Comparison of ENCODE assay signal across 8 cellular contexts in genomic region chr21:15735931-15736330, GRCh38. TPM values are rescaled to one million over a fixed set of nuclear protein-coding genes. Genes with fewer than 3 reads are reported as not detected.
DNase-seq lines count a peak whose midpoint lies in the region; ATAC-seq and TF ChIP-seq lines count a peak whose summit lies in the region.
"Not testable (repeated sequence)": the region's sequence is repeated elsewhere in the genome, so short reads cannot be mapped to it uniquely, and the experiment has no call there.

No MANE protein-coding gene starts in this region.

- not testable (repeated sequence) for H2AFZ ChIP-seq in fibroblast of lung (ENCODE audit: low read length)

- H3K4me2 ChIP-seq in fibroblast of lung (ENCODE audit: extremely low read depth, insufficient read depth, low read length), result peak overlapping the region; percentile 49

- peaks cover 16% of the 10 kb centered on the region for H3K36me3 Mint-ChIP-seq in CD4-positive, alpha-beta T cell (ENCODE audit: low read depth)
- not testable (repeated sequence) for H3K36me3 Mint-ChIP-seq in activated CD8-positive, alpha-beta T cell treated with anti-CD3 and anti-CD28 coated beads for 36 hours (ENCODE audit: low read depth); MCF 10A (ENCODE audit: insufficient read depth, unreplicated experiment); memory B cell; stimulated activated effector memory CD8-positive, alpha-beta T cell treated with anti-CD3 and anti-CD28 coated beads, Interleukin-12 subunit alpha, Interleukin-12 subunit beta, amount 100 ng/mL, for 72 hours

- H4K20me1 ChIP-seq in fibroblast of lung (ENCODE audit: control insufficient read depth, extremely low read depth, insufficient read depth, low read length), result not testable (repeated sequence)

- not testable (repeated sequence) for H3K9me3 ChIP-seq in CD4-positive, alpha-beta T cell (ENCODE audit: control insufficient read depth, low read length); fibroblast of lung (ENCODE audit: control insufficient read depth, insufficient read depth, low read depth, low read length)

- not testable (repeated sequence) for H3K27me3 Mint-ChIP-seq in CD4-positive, alpha-beta T cell; activated CD8-positive, alpha-beta T cell treated with anti-CD3 and anti-CD28 coated beads for 36 hours; MCF 10A (ENCODE audit: insufficient read depth, unreplicated experiment); memory B cell

- peak overlapping the region; percentile 84 for H3K27ac Mint-ChIP-seq in CD4-positive, alpha-beta T cell
- peak overlapping the region; percentile 77 for H3K27ac Mint-ChIP-seq in activated CD8-positive, alpha-beta T cell treated with anti-CD3 and anti-CD28 coated beads for 36 hours
- H3K27ac Mint-ChIP-seq in MCF 10A (ENCODE audit: low read depth, unreplicated experiment), result peak overlapping the region; percentile 79
- not testable (repeated sequence) for H3K27ac Mint-ChIP-seq in memory B cell
- peak overlapping the region; percentile 18 for H3K27ac Mint-ChIP-seq in stimulated activated effector memory CD8-positive, alpha-beta T cell treated with anti-CD3 and anti-CD28 coated beads, Interleukin-12 subunit alpha, Interleukin-12 subunit beta, amount 100 ng/mL, for 72 hours

- H3K27me3 ChIP-seq in CD4-positive, alpha-beta T cell (ENCODE audit: control insufficient read depth, insufficient read depth, low read length); fibroblast of lung (ENCODE audit: control insufficient read depth, insufficient read depth, low read length): not testable (repeated sequence)

- not testable (repeated sequence) for H3K9ac ChIP-seq in fibroblast of lung (ENCODE audit: insufficient read depth, low read length)

- not testable (repeated sequence) for H3K27ac ChIP-seq in CD4-positive, alpha-beta T cell (ENCODE audit: low read depth, low read length); fibroblast of lung (ENCODE audit: insufficient read depth, low read length)

- not testable (repeated sequence) for H3K4me1 ChIP-seq in fibroblast of lung (ENCODE audit: control insufficient read depth, extremely low read depth, insufficient read depth, low read length)

- POLR2A ChIA-PET in CD4-positive, alpha-beta T cell (lab: Charles Lee), result interaction anchor here (1.2 kb wide), 1 partner anchor 40 kb away, joined by 3 read pairs; no protein-coding TSS in a partner anchor
- POLR2A ChIA-PET in activated CD8-positive, alpha-beta T cell treated with anti-CD3 and anti-CD28 coated beads for 36 hours (lab: Charles Lee), result not testable (repeated sequence)
- POLR2A ChIA-PET in MCF 10A (lab: Yijun Ruan, JAX), result interaction anchor here (0.6 to 1.6 kb wide), 5 partner anchors 13 to 1254 kb away, joined by 3 to 5 read pairs (median 3); no protein-coding TSS in a partner anchor

- not testable (repeated sequence) for H3K36me3 ChIP-seq in fibroblast of lung (ENCODE audit: control insufficient read depth, insufficient read depth, low read length)

- peaks cover 82% of the 10 kb centered on the region for H3K79me2 ChIP-seq in fibroblast of lung (ENCODE audit: control insufficient read depth, insufficient read depth, low read length)

- CTCF ChIA-PET in CD4-positive, alpha-beta T cell (lab: Charles Lee), result interaction anchor here (1.3 kb wide), 1 partner anchor 13 kb away, joined by 4 read pairs; no protein-coding TSS in a partner anchor
- CTCF ChIA-PET in activated CD8-positive, alpha-beta T cell treated with anti-CD3 and anti-CD28 coated beads for 36 hours (lab: Charles Lee), result interaction anchor here (1.2 kb wide), 2 partner anchors 17 to 94 kb away, joined by 3 to 5 read pairs; no protein-coding TSS in a partner anchor
- CTCF ChIA-PET in MCF 10A (lab: Yijun Ruan, JAX), result interaction anchor here (0.6 to 1.4 kb wide), 4 partner anchors 53 to 183 kb away, joined by 3 to 4 read pairs (median 3); no protein-coding TSS in a partner anchor

- not testable (repeated sequence) for BruUV-seq in MCF 10A (replicated peaks; lab: Mats Ljungman, UMichigan)

- intact Hi-C loops in CD4-positive, alpha-beta T cell (cut with DNase I, micrococcal nuclease), result loop anchor here in 1 of 2 experiments (5.0 to 10.0 kb wide), 2 partner anchors 664 to 1181 kb away; no protein-coding TSS in a partner anchor
- intact Hi-C loops in activated CD8-positive, alpha-beta T cell treated with anti-CD3 and anti-CD28 coated beads for 36 hours (cut with micrococcal nuclease), result loop anchor here (10.0 kb wide), 1 partner anchor 1351 kb away; the partner anchor contains the start of gene HSPA13
- intact Hi-C loops in MCF 10A (cut with micrococcal nuclease), result not testable (repeated sequence)

- ATAC-seq in CD4-positive, alpha-beta T cell (ENCODE audit: poor library complexity); activated CD8-positive, alpha-beta T cell treated with anti-CD3 and anti-CD28 coated beads for 36 hours; memory B cell (ENCODE audit: low read depth); stimulated activated effector memory CD8-positive, alpha-beta T cell treated with anti-CD3 and anti-CD28 coated beads, Interleukin-12 subunit alpha, Interleukin-12 subunit beta, amount 100 ng/mL, for 72 hours: not testable (repeated sequence)

- not testable (repeated sequence) for H3K9me3 Mint-ChIP-seq in CD4-positive, alpha-beta T cell; activated CD8-positive, alpha-beta T cell treated with anti-CD3 and anti-CD28 coated beads for 36 hours; MCF 10A (ENCODE audit: unreplicated experiment); memory B cell; stimulated activated effector memory CD8-positive, alpha-beta T cell treated with anti-CD3 and anti-CD28 coated beads, Interleukin-12 subunit alpha, Interleukin-12 subunit beta, amount 100 ng/mL, for 72 hours

- peak overlapping the region; percentile 69 for H3K4me3 Mint-ChIP-seq in CD4-positive, alpha-beta T cell
- peak overlapping the region; percentile 64 for H3K4me3 Mint-ChIP-seq in activated CD8-positive, alpha-beta T cell treated with anti-CD3 and anti-CD28 coated beads for 36 hours
- H3K4me3 Mint-ChIP-seq in MCF 10A (ENCODE audit: unreplicated experiment), result peak overlapping the region; percentile 64
- peak overlapping the region; percentile 32 for H3K4me3 Mint-ChIP-seq in memory B cell
- peak overlapping the region; percentile 41 for H3K4me3 Mint-ChIP-seq in stimulated activated effector memory CD8-positive, alpha-beta T cell treated with anti-CD3 and anti-CD28 coated beads, Interleukin-12 subunit alpha, Interleukin-12 subunit beta, amount 100 ng/mL, for 72 hours

- DNase-seq in CD4-positive, alpha-beta T cell; activated CD8-positive, alpha-beta T cell treated with anti-CD3 and anti-CD28 coated beads for 36 hours; memory B cell (ENCODE audit: low spot score in 2 of 2); stimulated activated effector memory CD8-positive, alpha-beta T cell treated with anti-CD3 and anti-CD28 coated beads, Interleukin-12 subunit alpha, Interleukin-12 subunit beta, amount 100 ng/mL, for 72 hours (ENCODE audit: low spot score in 2 of 2): not testable (repeated sequence)
- DNase-seq in Kasumi-1 (lab: John Stamatoyannopoulos, UW) (peak; percentile 4 to 14), SIG-M5 treated with dmso at 0.1 percent for 504 hours (lab: John Stamatoyannopoulos, UW; ENCODE audit: unreplicated experiment) (peak; percentile 52), MCF 10A (ENCODE audit: unreplicated experiment) (peak; percentile 44), fibroblast of lung (ENCODE audit: low read depth in 2 of 2) (peak in 1 of 2 donors; percentile 48)

- H3K4me1 Mint-ChIP-seq in CD4-positive, alpha-beta T cell (ENCODE audit: low read depth), result peaks cover 99% of the 10 kb centered on the region
- peaks cover 74% of the 10 kb centered on the region for H3K4me1 Mint-ChIP-seq in activated CD8-positive, alpha-beta T cell treated with anti-CD3 and anti-CD28 coated beads for 36 hours (ENCODE audit: low read depth)
- H3K4me1 Mint-ChIP-seq in MCF 10A (ENCODE audit: insufficient read depth, unreplicated experiment) (peaks cover 59% of the 10 kb centered on the region), memory B cell (peaks cover 39% of the 10 kb centered on the region)
- H3K4me1 Mint-ChIP-seq in stimulated activated effector memory CD8-positive, alpha-beta T cell treated with anti-CD3 and anti-CD28 coated beads, Interleukin-12 subunit alpha, Interleukin-12 subunit beta, amount 100 ng/mL, for 72 hours, result peaks cover 70% of the 10 kb centered on the region

- H3K4me3 ChIP-seq in fibroblast of lung (replicated peaks in 1 of 4; ENCODE audit: control extremely low read depth in 1 of 4, insufficient read depth in 1 of 4, low read depth in 3 of 4, low read length in 4 of 4), result not testable (repeated sequence)

- TF ChIP-seq CTCF in CD4-positive, alpha-beta T cell (IDR thresholded peaks at IDR 0.05); activated CD8-positive, alpha-beta T cell treated with anti-CD3 and anti-CD28 coated beads for 36 hours (IDR thresholded peaks at IDR 0.05); MCF 10A (IDR thresholded peaks at IDR 0.05; ENCODE audit: unreplicated experiment); fibroblast of lung (conservative IDR thresholded peaks at IDR 0.05 in 1 of 2, IDR thresholded peaks at IDR 0.05 in 1 of 2; ENCODE audit: low read depth in 1 of 2, low read length in 2 of 2): not testable (repeated sequence)

RNA-seq across cellular contexts. Expression of gene USP25, which starts 6.1 kb away (rescaled TPM):
- 10 to 100 TPM; 45.0 to 49.2 TPM for total RNA-seq in CD4-positive, alpha-beta T cell
- total RNA-seq in activated CD8-positive, alpha-beta T cell treated with anti-CD3 and anti-CD28 coated beads for 36 hours, result 10 to 100 TPM; 34.1 to 34.6 TPM
- total RNA-seq in MCF 10A (2022) (78.5 and 90.8 TPM in 2 replicates), fibroblast of lung (47.5 and 65.7 TPM in 2 replicates)
- polyA plus RNA-seq in fibroblast of lung, result 31.3 and 40.6 TPM in 2 replicates
- 21.7 and 25.8 TPM in 2 replicates for polyA plus RNA-seq in fibroblast of lung (2012)
- 5.2 and 20.1 TPM in 2 replicates for polyA minus RNA-seq in fibroblast of lung (ENCODE audit: low replicate concordance)
